In the genomic region with DNA sequence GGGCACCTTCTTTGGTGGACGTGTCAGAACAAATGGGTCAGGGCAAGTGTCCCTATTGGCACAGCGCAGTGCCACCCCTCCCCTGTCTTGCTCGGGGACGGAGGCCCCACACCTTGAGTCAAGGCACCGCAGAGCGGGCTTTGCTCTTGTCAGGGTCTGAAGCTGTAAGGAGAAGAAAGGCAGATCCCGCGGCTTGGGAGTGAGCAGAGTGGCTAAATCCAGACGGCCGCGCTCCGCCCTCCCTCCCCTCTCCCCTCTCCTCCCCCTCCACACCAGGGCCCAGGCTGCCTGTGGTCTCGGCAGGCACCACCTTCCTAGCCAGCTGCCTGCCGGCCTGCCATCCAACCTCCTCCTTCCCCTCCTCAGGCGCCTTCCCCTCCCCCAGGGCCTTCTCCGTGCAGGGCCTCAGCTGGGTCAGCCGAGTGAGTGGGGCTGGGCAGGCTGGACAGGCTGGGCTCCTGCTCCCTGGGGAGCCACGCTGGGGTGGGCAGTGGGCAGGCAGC, we compare ENCODE assay signal across 12 cellular contexts. TPM values are rescaled to one million over a fixed set of nuclear protein-coding genes. Genes with fewer than 3 reads are reported as not detected.
DNase-seq lines count a peak whose midpoint lies in the region; ATAC-seq and TF ChIP-seq lines count a peak whose summit lies in the region.
"Had no signal": no experiment of that assay in that cellular context is flagged by ENCODE, and none has a peak within 500 bp of the region (broad histone marks: within the 10 kb centered on the region; RNA-seq: fewer than 3 reads in every experiment).

No MANE protein-coding gene starts in this region.

- H3K4me1 ChIP-seq in neural progenitor cell, result peaks cover 29% of the 10 kb centered on the region

- TF ChIP-seq CTCF in AG10803 (conservative IDR thresholded peaks at IDR 0.05; ENCODE audit: low read length), result no peak
- no peak for TF ChIP-seq CTCF in fibroblast of villous mesenchyme (IDR thresholded peaks at IDR 0.05; ENCODE audit: insufficient read depth, low read depth, low read length)
- no peak for TF ChIP-seq CTCF in neural progenitor cell (IDR thresholded peaks at IDR 0.05)

- no peaks in the 10 kb centered on the region for H3K9me3 ChIP-seq in neural progenitor cell (ENCODE audit: low read depth)

- no peaks in the 10 kb centered on the region for H4K20me1 ChIP-seq in neural progenitor cell (ENCODE audit: low read depth)

- no peaks in the 10 kb centered on the region for H3K36me3 ChIP-seq in neural progenitor cell

- peaks cover 30% of the 10 kb centered on the region for H3K4me1 Mint-ChIP-seq in neural progenitor cell

- H3K9me3 Mint-ChIP-seq in neural progenitor cell, result no peaks in the 10 kb centered on the region

- H3K36me3 Mint-ChIP-seq in neural progenitor cell, result peaks cover 2% of the 10 kb centered on the region

- no peaks in the 10 kb centered on the region for H3K27me3 ChIP-seq in neural progenitor cell

- H2AFZ ChIP-seq in neural progenitor cell (replicated peaks), result no peak overlapping the region

- H3K79me2 ChIP-seq in neural progenitor cell (ENCODE audit: low read depth), result no peaks in the 10 kb centered on the region

- ATAC-seq in HG02588 (IDR thresholded peaks at IDR 0.05; ENCODE audit: unreplicated experiment) (no peak), HG03025 (IDR thresholded peaks at IDR 0.05; ENCODE audit: low FRiP score, unreplicated experiment) (no peak), HG03432 (IDR thresholded peaks at IDR 0.05; ENCODE audit: unreplicated experiment) (no peak)
- ATAC-seq: esophagus mucosa had no signal

- H3F3A ChIP-seq in neural progenitor cell (ENCODE audit: low read depth), result peaks cover 17% of the 10 kb centered on the region

- peak; percentile 70 for DNase-seq in AG10803 (ENCODE audit: low read depth)
- peak; percentile 28 for DNase-seq in NCI-H69 (lab: John Stamatoyannopoulos, UW)
- DNase-seq in fibroblast of villous mesenchyme (ENCODE audit: low read depth), result peak; percentile 89
- DNase-seq in neural progenitor cell (ENCODE audit: low spot score), result peak; percentile 92
- DNase-seq in SW480 (ENCODE audit: low spot score), result no peak
- DNase-seq: activated CD8-positive, alpha-beta memory T cell treated with anti-CD3 and anti-CD28 coated beads for 24 hours; NCI-H2029; stimulated activated CD4-positive, alpha-beta T cell treated with anti-CD3 and anti-CD28 coated beads, Interleukin-2, amount 100 ng/mL, for 48 hours had no signal

- peak overlapping the region; percentile 74 for H3K4me2 ChIP-seq in neural progenitor cell

- H3K27ac Mint-ChIP-seq in neural progenitor cell, result peak overlapping the region; percentile 74

- H3K9ac ChIP-seq in neural progenitor cell, result no peak overlapping the region

- H3K27ac ChIP-seq in neural progenitor cell, result no peak overlapping the region

- peak overlapping the region; percentile 9 for H3K4me3 ChIP-seq in AG10803 (ENCODE audit: low read length)
- no peak overlapping the region for H3K4me3 ChIP-seq in fibroblast of villous mesenchyme (ENCODE audit: low read depth, low read length)
- H3K4me3 ChIP-seq in neural progenitor cell, result peak overlapping the region; percentile 15

- peaks cover 5% of the 10 kb centered on the region for H3K27me3 Mint-ChIP-seq in neural progenitor cell (ENCODE audit: insufficient read depth, low read depth)

- peak overlapping the region; percentile 63 for H3K4me3 Mint-ChIP-seq in neural progenitor cell

RNA-seq across cellular contexts. Expression of gene SPEG, which starts 25.8 kb away (rescaled TPM):
- total RNA-seq in fibroblast of villous mesenchyme (46.7 and 48.8 TPM in 2 replicates), neural progenitor cell (ENCODE audit: low replicate concordance) (5.6 and 18.4 TPM in 2 replicates)

RNA-seq across cellular contexts. Expression of gene GMPPA, which starts 38.2 kb away (rescaled TPM):
- 60.9 and 65.1 TPM in 2 replicates for total RNA-seq in fibroblast of villous mesenchyme
- total RNA-seq in neural progenitor cell (ENCODE audit: low replicate concordance), result 23.8 and 49.3 TPM in 2 replicates

RNA-seq across cellular contexts. Expression of gene DES, which starts 42.3 kb away (rescaled TPM):
- 20.7 and 35.8 TPM in 2 replicates for total RNA-seq in fibroblast of villous mesenchyme
- total RNA-seq in neural progenitor cell (ENCODE audit: low replicate concordance), result 0.31 TPM in 1 of 2 replicates, not detected in the other

RNA-seq across cellular contexts. Expression of gene ASIC4, which starts 53.8 kb away (rescaled TPM):
- under 0.01 TPM in 1 of 2 replicates, not detected in the other for total RNA-seq in fibroblast of villous mesenchyme
- total RNA-seq in neural progenitor cell (ENCODE audit: low replicate concordance), result 0.26 and 2.4 TPM in 2 replicates
- total RNA-seq: esophagus mucosa had no signal

Comparison
In these comparisons a context has a peak if more than half of its experiments do, and no peak if none do; other contexts are left out.
1. RNA of gene DES, which starts 42.3 kb away (total RNA-seq): 20.7 to 35.8 TPM in fibroblast of villous mesenchyme; 0.31 TPM in neural progenitor cell; every median in the first group is over 10 times any median in the second.